ENCODE assay signal across 8 cellular contexts in the genomic region with DNA sequence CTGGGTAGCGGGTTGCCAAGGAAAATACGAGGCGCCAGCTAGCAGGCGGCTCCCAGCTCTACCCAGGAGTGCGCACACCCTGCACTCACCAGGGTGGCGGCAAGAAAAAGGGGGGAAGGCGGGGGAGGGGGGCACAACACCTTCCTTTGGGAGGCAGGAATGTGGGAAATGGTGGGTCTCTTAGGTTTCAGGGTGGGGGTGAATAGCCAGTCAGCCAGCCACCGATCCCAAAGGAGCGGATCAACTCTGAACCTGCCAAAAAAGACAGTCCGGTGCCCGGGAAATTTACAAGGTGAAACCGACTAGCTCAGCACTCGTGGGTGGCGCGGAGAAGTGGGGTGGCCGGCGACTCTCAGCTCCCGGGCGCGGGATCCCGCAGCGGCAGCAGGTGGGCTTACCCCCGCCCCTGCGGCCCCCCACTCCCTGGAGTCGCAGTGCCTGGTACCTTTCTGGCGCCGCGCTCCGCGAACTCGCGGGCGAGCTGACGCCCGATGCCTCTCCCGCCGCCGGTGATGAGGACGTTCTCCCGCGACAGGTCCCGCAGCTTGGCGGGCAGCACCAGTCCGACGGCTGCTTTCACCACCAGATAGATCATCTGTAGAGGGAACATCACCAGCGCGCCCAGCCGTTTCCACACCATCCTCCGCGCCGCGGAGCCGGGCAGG. TPM values are rescaled to one million over a fixed set of nuclear protein-coding genes. Genes with fewer than 3 reads are reported as not detected.
DNase-seq lines count a peak whose midpoint lies in the region; ATAC-seq, FAIRE-seq and TF ChIP-seq lines count a peak whose summit lies in the region.

No MANE protein-coding gene starts in this region.

- H3K4me2 ChIP-seq in SU-DHL-6 (ENCODE audit: low read depth, low read length, poor library complexity, severe bottlenecking), result peak overlapping the region; percentile 55

- no peak overlapping the region for H3K27ac ChIP-seq in SU-DHL-6 (ENCODE audit: low read depth, low read length)
- peak overlapping the region; percentile 90 to 98 for H3K27ac ChIP-seq in lung (ENCODE audit: low read depth in 1 of 2, low read length in 1 of 2)
- H3K27ac ChIP-seq in testis, result peak overlapping the region; percentile 56 to 84

- peaks cover 5 to 9% of the 10 kb centered on the region in 2 donors for H3K4me1 ChIP-seq in lung (ENCODE audit: control insufficient read depth in 2 of 2, insufficient read depth in 2 of 2, low read length in 2 of 2)
- H3K4me1 ChIP-seq in testis, result peaks cover 33% of the 10 kb centered on the region

- H3K9me2 ChIP-seq in SU-DHL-6 (replicated peaks; ENCODE audit: insufficient read depth, low read length), result no peaks in the 10 kb centered on the region

- ATAC-seq in lung (ENCODE audit: insufficient read depth, low FRiP score) (no peak), GM18858 (IDR thresholded peaks at IDR 0.05; ENCODE audit: unreplicated experiment) (no peak), HG02642 (IDR thresholded peaks at IDR 0.05; ENCODE audit: poor library complexity, unreplicated experiment) (no peak)

- intact Hi-C loops in testis (cut with DNase I; ENCODE audit: low total_unique reads), result loop anchor here (10.0 kb wide), 1 partner anchor 212 kb away; no protein-coding TSS in a partner anchor

- H3K79me2 ChIP-seq in SU-DHL-6 (ENCODE audit: insufficient read depth, low read length), result no peaks in the 10 kb centered on the region

- H2AFZ ChIP-seq in SU-DHL-6 (ENCODE audit: low read depth, low read length, severe bottlenecking), result no peak overlapping the region

- 1 to 3% methylated on average over 53 of the region's 53 CpGs for WGBS in lung, 2 donors
- WGBS in testis, 2 donors, result 2 to 3% methylated on average over 12 to 52 of the region's 53 CpGs

- TF ChIP-seq CTCF in GM12865 (IDR thresholded peaks at IDR 0.05; ENCODE audit: insufficient read depth, low read depth, low read length, missing control alignments), result no peak
- no peak for TF ChIP-seq CTCF in SU-DHL-6 (IDR thresholded peaks at IDR 0.05; ENCODE audit: insufficient read depth, low read length, poor library complexity, severe bottlenecking)
- TF ChIP-seq CTCF in chondrocyte (IDR thresholded peaks at IDR 0.05), result peak; percentile 10
- TF ChIP-seq CTCF in lung (IDR thresholded peaks at IDR 0.05; ENCODE audit: control extremely low read depth, extremely low read depth), result no peak
- TF ChIP-seq CTCF in testis (IDR thresholded peaks at IDR 0.05), result no peak

- H3F3A ChIP-seq in SU-DHL-6 (ENCODE audit: insufficient read depth), result no peaks in the 10 kb centered on the region

- no peaks in the 10 kb centered on the region for H4K20me1 ChIP-seq in SU-DHL-6 (ENCODE audit: low read depth, low read length)

- peak overlapping the region; percentile 92 for H3K27ac Mint-ChIP-seq in chondrocyte (ENCODE audit: unreplicated experiment)

- no peak for TF ChIP-seq POLR2A in testis (IDR thresholded peaks at IDR 0.05)
- TF ChIP-seq POLR2A in H54 (IDR thresholded peaks at IDR 0.05; ENCODE audit: low read depth, low read length), result no peak

- peaks cover 12% of the 10 kb centered on the region for H3K36me3 Mint-ChIP-seq in chondrocyte (ENCODE audit: low read depth)

- peaks cover 72% of the 10 kb centered on the region for H3K4me1 Mint-ChIP-seq in chondrocyte (ENCODE audit: low read depth)

- H3K9me3 Mint-ChIP-seq in chondrocyte (ENCODE audit: low read depth), result no peaks in the 10 kb centered on the region

- H3K9me3 ChIP-seq in SU-DHL-6 (ENCODE audit: insufficient read depth, low read length) (no peaks in the 10 kb centered on the region), lung (ENCODE audit: control insufficient read depth in 2 of 2, insufficient read depth in 1 of 2, low read length in 1 of 2) (no peaks in the 10 kb centered on the region), testis (no peaks in the 10 kb centered on the region)

- peak overlapping the region; percentile 96 for H3K4me3 Mint-ChIP-seq in chondrocyte (ENCODE audit: unreplicated experiment)

- no peak overlapping the region for H3K9ac ChIP-seq in SU-DHL-6 (ENCODE audit: low read length)

- FAIRE-seq in H54 (lab: Jason Lieb, UNC), result no peak

- DNase-seq in GM12865 (ENCODE audit: low read depth), result no peak
- no peak for DNase-seq in chondrocyte (ENCODE audit: low spot score)
- no peak for DNase-seq in lung (ENCODE audit: low spot score)
- peak; percentile 43 for DNase-seq in testis
- DNase-seq in H54 (ENCODE audit: insufficient read length, low spot score), result no peak

- H3K36me3 ChIP-seq in SU-DHL-6 (ENCODE audit: low read length) (no peaks in the 10 kb centered on the region), lung (ENCODE audit: control insufficient read depth in 2 of 2, insufficient read depth in 2 of 2, low read length in 2 of 2) (peaks cover 5 to 6% of the 10 kb centered on the region in 2 donors), testis (ENCODE audit: low read depth, missing control alignments) (no peaks in the 10 kb centered on the region)

- H3K27me3 ChIP-seq in SU-DHL-6 (ENCODE audit: low read length) (no peaks in the 10 kb centered on the region), lung (ENCODE audit: control insufficient read depth, insufficient read depth) (no peaks in the 10 kb centered on the region), testis (no peaks in the 10 kb centered on the region)

- H3K27me3 Mint-ChIP-seq in chondrocyte (ENCODE audit: low read depth), result peaks cover 2% of the 10 kb centered on the region

- H3K4me3 ChIP-seq in GM12865 (ENCODE audit: low read depth, low read length), result peak overlapping the region; percentile 52
- no peak overlapping the region for H3K4me3 ChIP-seq in SU-DHL-6 (ENCODE audit: insufficient read depth, low read length, poor library complexity, severe bottlenecking)
- H3K4me3 ChIP-seq in lung, result peak overlapping the region; percentile 76
- peak overlapping the region; percentile 62 to 70 for H3K4me3 ChIP-seq in testis

RNA-seq across cellular contexts. Expression of a gene that starts 1.2 kb away (rescaled TPM):
- total RNA-seq in chondrocyte (28.0 to 31.9 TPM (median 31.8 TPM) in 3 replicates), lung (100 to 1,000 TPM in 1 of 2 donors, 10 to 100 TPM in 1; 79.7 to 109 TPM), testis (10 to 100 TPM; 27.1 to 30.2 TPM)
- polyA plus RNA-seq in lung (10 to 100 TPM; 56.7 to 79.8 TPM), testis (ENCODE audit: insufficient read depth, low read depth, low replicate concordance) (38.7 TPM)

RNA-seq across cellular contexts. Expression of a gene that starts 27.0 kb away (rescaled TPM):
- total RNA-seq in chondrocyte, result not detected in 3 replicates
- total RNA-seq in lung, result not detected
- not detected for polyA plus RNA-seq in lung
- not detected for total RNA-seq in testis
- 0.66 TPM for polyA plus RNA-seq in testis (ENCODE audit: insufficient read depth, low read depth, low replicate concordance)
